ENCODE assay signal across 12 cellular contexts in genomic region chr1:206792939-206793607, GRCh38. TPM values are rescaled to one million over a fixed set of nuclear protein-coding genes. Genes with fewer than 3 reads are reported as not detected.
DNase-seq lines count a peak whose midpoint lies in the region; ATAC-seq lines count a peak whose summit lies in the region.
"Had no signal": no experiment of that assay in that cellular context is flagged by ENCODE, and none has a peak within 500 bp of the region (broad histone marks: within the 10 kb centered on the region; RNA-seq: fewer than 3 reads in every experiment).

No MANE protein-coding gene starts in this region.

- H3K27me3 ChIP-seq in mesenchymal stem cell (ENCODE audit: control insufficient read depth in 1 of 2, insufficient read depth in 1 of 2, low read length in 2 of 2) = peaks cover 0 to 10% of the 10 kb centered on the region in 2 experiments
- H3K27me3 ChIP-seq: suprapubic skin had no signal

- no peak overlapping the region for H3K9ac ChIP-seq in mesenchymal stem cell (ENCODE audit: low read length)

- H4K8ac ChIP-seq in mesenchymal stem cell (ENCODE audit: low read length) = peak overlapping the region; percentile 78

- H3K27ac ChIP-seq in mesenchymal stem cell (ENCODE audit: low read length, poor library complexity, severe bottlenecking) = no peak overlapping the region
- H3K27ac ChIP-seq: 22Rv1, HL-60, suprapubic skin had no signal

- H2BK120ac ChIP-seq in mesenchymal stem cell (ENCODE audit: low read depth, low read length) = no peak overlapping the region

- H3K4me1 ChIP-seq in mesenchymal stem cell (ENCODE audit: control insufficient read depth, insufficient read depth, low read depth, low read length) = peaks cover 5% of the 10 kb centered on the region
- H3K4me1 ChIP-seq: suprapubic skin had no signal

- peak overlapping the region; percentile 53 for H4K91ac ChIP-seq in mesenchymal stem cell (ENCODE audit: low read length)

- H3K14ac ChIP-seq in mesenchymal stem cell (ENCODE audit: low read length in 2 of 2) = peak overlapping the region in 1 of 2 experiments; percentile 80

- 75% methylated on average over 16 of the region's 16 CpGs for WGBS in mesenchymal stem cell

- no peak overlapping the region for H3K4me3 ChIP-seq in mesenchymal stem cell (ENCODE audit: insufficient read depth in 1 of 2, low read depth in 1 of 2, low read length in 2 of 2)
- H3K4me3 ChIP-seq: suprapubic skin had no signal

- peak overlapping the region; percentile 71 to 84 for H2BK12ac ChIP-seq in mesenchymal stem cell (ENCODE audit: low read length in 2 of 2)

- H2AK5ac ChIP-seq in mesenchymal stem cell (ENCODE audit: low read length, severe bottlenecking) = no peak overlapping the region

- H2AFZ ChIP-seq in mesenchymal stem cell (ENCODE audit: low read depth, low read length) = no peak overlapping the region

- H3K23ac ChIP-seq in mesenchymal stem cell (ENCODE audit: low read length in 2 of 2) = no peak overlapping the region

- peak overlapping the region in 1 of 2 experiments; percentile 8 for H3K4ac ChIP-seq in mesenchymal stem cell (ENCODE audit: low read depth in 1 of 2, low read length in 2 of 2)

- no peak for DNase-seq in activated CD4-positive, CD25-positive, alpha-beta regulatory T cell treated with anti-CD3 and anti-CD28 coated beads, Interleukin-2, amount 50 U/mL, for 72 hours
- DNase-seq in mesenchymal stem cell (peak; percentile 70), NCI-H1417 treated with DMSO at 0.1 percent for 48 hours (lab: John Stamatoyannopoulos, UW) (no peak), pons (ENCODE audit: low spot score) (no peak), NCI-H187 (lab: John Stamatoyannopoulos, UW) (no peak)

- H3K18ac ChIP-seq in mesenchymal stem cell (ENCODE audit: low read depth in 1 of 2, low read length in 2 of 2) = peak overlapping the region in 1 of 2 experiments; percentile 61

- no peak overlapping the region for H2BK5ac ChIP-seq in mesenchymal stem cell (ENCODE audit: low read depth, low read length, poor library complexity, severe bottlenecking)

- H3K9me3 ChIP-seq in mesenchymal stem cell (ENCODE audit: control insufficient read depth, low read length) = no peaks in the 10 kb centered on the region
- H3K9me3 ChIP-seq: suprapubic skin had no signal

- H3K4me2 ChIP-seq in mesenchymal stem cell (ENCODE audit: low read length, poor library complexity, severe bottlenecking) = no peak overlapping the region

- no peaks in the 10 kb centered on the region for H3K36me3 ChIP-seq in mesenchymal stem cell (ENCODE audit: control insufficient read depth in 1 of 2, insufficient read depth in 2 of 2, low read depth in 1 of 2, low read length in 2 of 2)
- H3K36me3 ChIP-seq: suprapubic skin had no signal

- no peak overlapping the region for H2BK15ac ChIP-seq in mesenchymal stem cell (ENCODE audit: low read depth, poor library complexity, severe bottlenecking)

- ATAC-seq in activated CD4-positive, CD25-positive, alpha-beta regulatory T cell treated with anti-CD3 and anti-CD28 coated beads, Interleukin-2, amount 50 U/mL, for 24 hours = peak; percentile 44
- ATAC-seq in GM21423 (IDR thresholded peaks at IDR 0.05; ENCODE audit: unreplicated experiment) (peak; percentile 42), HG03196 (IDR thresholded peaks at IDR 0.05; ENCODE audit: unreplicated experiment) (peak; percentile 46)

- H3K79me1 ChIP-seq in mesenchymal stem cell (replicated peaks; ENCODE audit: low read length, poor library complexity, severe bottlenecking) = no peaks in the 10 kb centered on the region

RNA-seq across cellular contexts. Expression of gene IL10, which starts 20.8 kb away (rescaled TPM):
- 0.11 TPM for polyA plus RNA-seq in mesenchymal stem cell (2013, experiment 1 of 2)
- not detected for polyA plus RNA-seq in mesenchymal stem cell (2013, experiment 2 of 2)
- polyA plus RNA-seq: keratinocyte had no signal

RNA-seq across cellular contexts. Expression of gene IL19, which starts 22.5 kb away (rescaled TPM):
- 0.04 TPM for polyA plus RNA-seq in mesenchymal stem cell (2013, experiment 1 of 2)
- 0.07 TPM for polyA plus RNA-seq in mesenchymal stem cell (2013, experiment 2 of 2)
- polyA plus RNA-seq: keratinocyte had no signal
